Comparison of ENCODE assay signal across 8 cellular contexts in the genomic region with DNA sequence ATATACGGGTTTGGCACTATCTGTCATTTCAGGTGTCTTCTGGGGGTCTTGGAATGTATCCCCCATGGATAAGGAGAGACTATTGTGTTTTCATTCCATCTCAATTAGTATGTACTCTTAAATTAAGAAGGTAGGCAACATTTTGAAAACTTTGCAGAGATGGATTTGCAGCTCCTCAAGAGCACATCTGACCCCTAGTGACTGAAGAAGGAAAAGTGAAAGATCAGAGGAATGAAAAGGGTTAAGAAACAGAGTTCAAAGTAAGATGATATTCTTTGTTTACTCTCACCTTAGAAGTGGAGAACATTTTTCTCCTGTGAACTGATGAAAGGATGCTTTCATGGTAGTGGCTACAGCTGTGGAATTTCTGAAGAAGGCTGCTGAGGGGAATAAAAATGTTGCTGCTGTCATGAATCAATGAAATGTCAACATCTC. TPM values are rescaled to one million over a fixed set of nuclear protein-coding genes. Genes with fewer than 3 reads are reported as not detected.
A peak's percentile ranks its signal among the peaks of the same experiment; 100 is the strongest.
DNase-seq lines count a peak whose midpoint lies in the region; TF ChIP-seq lines count a peak whose summit lies in the region.

No MANE protein-coding gene starts in this region.

- 44% methylated on average over 1 of the region's 1 CpG for WGBS in smooth muscle cell (ENCODE audit: low lambda C conversion rate)

- TF ChIP-seq CTCF in A673 (conservative IDR thresholded peaks at IDR 0.05; ENCODE audit: low read depth, low read length) = peak; percentile 58
- peak; percentile 40 for TF ChIP-seq CTCF in GM12865 (IDR thresholded peaks at IDR 0.05; ENCODE audit: insufficient read depth, low read depth, low read length, missing control alignments)
- TF ChIP-seq CTCF in smooth muscle cell (IDR thresholded peaks at IDR 0.05; ENCODE audit: borderline replicate concordance, insufficient read depth, poor library complexity, severe bottlenecking) = peak; percentile 44

- peak; percentile 25 for DNase-seq in A673 (ENCODE audit: low spot score)
- DNase-seq in GM12865 (ENCODE audit: low read depth) = peak; percentile 50
- DNase-seq in OCI-M1 (lab: John Stamatoyannopoulos, UW) = peak; percentile 72
- DNase-seq in erythroblast (lab: John Stamatoyannopoulos, UW) = peak; percentile 5 to 18
- no peak for DNase-seq in smooth muscle cell (lab: John Stamatoyannopoulos, UW; ENCODE audit: unreplicated experiment)
- DNase-seq in midbrain (lab: John Stamatoyannopoulos, UW) = no peak
- no peak for DNase-seq in posterior vena cava (ENCODE audit: low spot score)
- DNase-seq in NCI-H1092 treated with DMSO at 0.1 percent for 48 hours (lab: John Stamatoyannopoulos, UW) = no peak

- CTCF ChIA-PET in A673 (lab: Charles Lee) = interaction anchor here (0.6 to 1.1 kb wide), 3 partner anchors 50 to 164 kb away, joined by 3 to 7 read pairs (median 5); no protein-coding TSS in a partner anchor

- no peak overlapping the region for H3K4me2 ChIP-seq in smooth muscle cell

- no TSS peak for BruUV-seq in A673 (replicated peaks; lab: Mats Ljungman, UMichigan)

- no peak overlapping the region for H3K27ac ChIP-seq in A673 (ENCODE audit: low read depth, low read length, poor library complexity, severe bottlenecking)
- peak overlapping the region; percentile 48 for H3K27ac ChIP-seq in smooth muscle cell (ENCODE audit: low read depth)

- no peak overlapping the region for H3K9ac ChIP-seq in smooth muscle cell (ENCODE audit: low read depth)

- POLR2A ChIA-PET in A673 (lab: Charles Lee; ENCODE audit: low non-redundant PET) = no interaction called here

- no peaks in the 10 kb centered on the region for H3F3A ChIP-seq in smooth muscle cell (ENCODE audit: low read depth)

- H3K27me3 ChIP-seq in A673 (replicated peaks; ENCODE audit: insufficient read depth, low read depth, low read length, poor library complexity) (no peaks in the 10 kb centered on the region), smooth muscle cell (ENCODE audit: low read depth) (no peaks in the 10 kb centered on the region)

- H3K36me3 ChIP-seq in A673 (ENCODE audit: insufficient read depth, low read length, poor library complexity, severe bottlenecking) (no peaks in the 10 kb centered on the region), smooth muscle cell (ENCODE audit: low read depth) (no peaks in the 10 kb centered on the region)

- no peak for TF ChIP-seq POLR2A in erythroblast (IDR thresholded peaks at IDR 0.05; ENCODE audit: low read length)

- H3K4me1 ChIP-seq in A673 (ENCODE audit: insufficient read depth, low read length, poor library complexity, severe bottlenecking) (no peaks in the 10 kb centered on the region), smooth muscle cell (ENCODE audit: low read depth) (no peaks in the 10 kb centered on the region)

- H4K20me1 ChIP-seq in smooth muscle cell (ENCODE audit: low read depth) = no peaks in the 10 kb centered on the region

- H3K4me3 ChIP-seq in A673 (ENCODE audit: low read depth, low read length, poor library complexity, severe bottlenecking) = no peak overlapping the region
- H3K4me3 ChIP-seq in GM12865 (ENCODE audit: low read depth, low read length) = no peak overlapping the region
- no peak overlapping the region for H3K4me3 ChIP-seq in smooth muscle cell

- intact Hi-C loops in A673 (cut with micrococcal nuclease; ENCODE audit: unreplicated experiment) (loop anchor here (2.0 kb wide), 1 partner anchor 102 kb away; no protein-coding TSS in a partner anchor), posterior vena cava (cut with DNase I) (no loop called here)

- H3K9me3 ChIP-seq in A673 (ENCODE audit: low read depth, low read length, poor library complexity, severe bottlenecking) (no peaks in the 10 kb centered on the region), smooth muscle cell (replicated peaks; ENCODE audit: low read depth) (no peaks in the 10 kb centered on the region)

- H3K79me2 ChIP-seq in smooth muscle cell (ENCODE audit: low read depth) = no peaks in the 10 kb centered on the region

- H2AFZ ChIP-seq in smooth muscle cell (ENCODE audit: low read depth) = no peak overlapping the region

RNA-seq across cellular contexts. Expression of a gene that starts 41.5 kb away (rescaled TPM):
- 12.0 and 13.5 TPM in 2 replicates for total RNA-seq in A673 (2021)
- total RNA-seq in smooth muscle cell = 15.1 and 16.6 TPM in 2 replicates
- polyA plus RNA-seq in smooth muscle cell = 4.5 and 4.6 TPM in 2 replicates
- total RNA-seq in posterior vena cava = 10 to 100 TPM; 14.0 to 15.0 TPM

Comparison
In these comparisons a context has a peak if more than half of its experiments do, and no peak if none do; other contexts are left out.
1. DNase-seq: peak in A673 (single experiment), GM12865 (single experiment), OCI-M1 (single experiment) and erythroblast (2 of 2); none in smooth muscle cell (single experiment), midbrain (single experiment), posterior vena cava (single experiment) and NCI-H1092 treated with DMSO at 0.1 percent for 48 hours (single experiment).
2. Peak in every context shown above with its lines, with median percentiles within 50 percentile points of each other: CTCF ChIP-seq.